11 cellular contexts compared by ENCODE assay signal in the genomic region with DNA sequence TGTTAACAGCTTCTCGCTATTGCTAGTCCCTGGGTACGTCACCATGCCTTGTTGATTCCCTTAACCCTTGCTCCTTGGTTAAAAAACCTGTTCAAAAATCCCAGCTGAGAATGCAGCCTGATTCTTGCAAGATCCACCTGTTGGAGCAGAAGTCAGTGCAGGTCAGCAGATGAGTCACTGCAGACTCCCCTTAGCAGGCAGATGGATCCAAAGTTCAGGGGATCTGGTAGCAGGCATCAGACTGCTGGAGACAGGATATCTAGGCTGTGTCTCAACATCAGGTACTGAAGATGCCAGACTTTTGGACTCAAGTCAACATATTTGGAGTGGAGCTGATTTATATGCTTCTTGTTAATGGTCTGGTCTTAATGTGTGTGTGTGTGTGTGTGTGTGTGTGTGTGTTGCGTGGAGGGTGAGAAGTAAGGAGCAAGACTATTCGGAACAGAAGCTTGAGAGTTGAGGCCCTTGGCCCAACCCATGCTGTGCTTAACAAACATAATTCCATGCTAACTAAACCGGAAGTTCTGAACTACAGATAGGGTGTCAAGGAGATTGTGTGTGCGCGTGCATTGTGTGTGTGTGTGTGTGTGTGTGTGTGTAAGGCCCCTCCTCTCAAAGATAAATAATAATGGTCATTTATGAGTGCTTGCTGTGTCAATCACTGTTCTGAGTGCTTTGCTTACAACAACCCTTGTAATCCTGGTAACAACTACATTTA. TPM values are rescaled to one million over a fixed set of nuclear protein-coding genes. Genes with fewer than 3 reads are reported as not detected.
DNase-seq lines count a peak whose midpoint lies in the region; ATAC-seq, FAIRE-seq and TF ChIP-seq lines count a peak whose summit lies in the region.
"Had no signal": no experiment of that assay in that cellular context is flagged by ENCODE, and none has a peak within 500 bp of the region (broad histone marks: within the 10 kb centered on the region; RNA-seq: fewer than 3 reads in every experiment).

No MANE protein-coding gene starts in this region.

- peaks cover 35% of the 10 kb centered on the region for H3K4me1 Mint-ChIP-seq in Calu3 (ENCODE audit: low read depth, unreplicated experiment)
- peaks cover 16% of the 10 kb centered on the region for H3K4me1 Mint-ChIP-seq in activated naive CD8-positive, alpha-beta T cell treated with anti-CD3 and anti-CD28 coated beads, Interleukin-2, amount 10 ng/mL, durations not matched to agents 7 days and 5 days

- no peak for ATAC-seq in activated naive CD8-positive, alpha-beta T cell treated with anti-CD3 and anti-CD28 coated beads, Interleukin-2, amount 10 ng/mL, durations not matched to agents 7 days and 5 days (ENCODE audit: low read depth)

- CTCF ChIA-PET in Calu3 (lab: Charles Lee), result no interaction called here

- DNase-seq in Calu3, result no peak
- no peak for DNase-seq in HTR-8/SVneo (ENCODE audit: insufficient read length, low spot score)
- no peak for DNase-seq in activated naive CD8-positive, alpha-beta T cell treated with anti-CD3 and anti-CD28 coated beads, Interleukin-2, amount 10 ng/mL, durations not matched to agents 7 days and 5 days
- peak; percentile 47 for DNase-seq in myocyte (ENCODE audit: low read depth)
- no peak for DNase-seq in NCI-H187 treated with DMSO at 0.1 percent for 48 hours (lab: John Stamatoyannopoulos, UW)
- no peak for DNase-seq in D341Med (ENCODE audit: low spot score)
- DNase-seq in dorsolateral prefrontal cortex, result no peak
- DNase-seq: effector memory CD4-positive, alpha-beta T cell; MG63; right lobe of liver; Right ventricle myocardium superior had no signal

- no peaks in the 10 kb centered on the region for H3K27me3 Mint-ChIP-seq in Calu3 (ENCODE audit: unreplicated experiment)
- peaks cover 22% of the 10 kb centered on the region for H3K27me3 Mint-ChIP-seq in activated naive CD8-positive, alpha-beta T cell treated with anti-CD3 and anti-CD28 coated beads, Interleukin-2, amount 10 ng/mL, durations not matched to agents 7 days and 5 days

- peaks cover 26% of the 10 kb centered on the region for H3K36me3 Mint-ChIP-seq in Calu3 (ENCODE audit: insufficient read depth, unreplicated experiment)
- H3K36me3 Mint-ChIP-seq in activated naive CD8-positive, alpha-beta T cell treated with anti-CD3 and anti-CD28 coated beads, Interleukin-2, amount 10 ng/mL, durations not matched to agents 7 days and 5 days, result peaks cover 2% of the 10 kb centered on the region

- H3K4me3 Mint-ChIP-seq in Calu3 (ENCODE audit: low read depth, unreplicated experiment), result peak overlapping the region; percentile 93
- peak overlapping the region; percentile 84 for H3K4me3 Mint-ChIP-seq in activated naive CD8-positive, alpha-beta T cell treated with anti-CD3 and anti-CD28 coated beads, Interleukin-2, amount 10 ng/mL, durations not matched to agents 7 days and 5 days

- BruUV-seq in Calu3 (replicated peaks; lab: Mats Ljungman, UMichigan), result no TSS peak

- peaks cover 0 to 5% (median 0%) of the 10 kb centered on the region in 45 donors for H3K27me3 ChIP-seq in dorsolateral prefrontal cortex
- H3K27me3 ChIP-seq: MG63, right lobe of liver had no signal

- TF ChIP-seq CTCF in Calu3 (IDR thresholded peaks at IDR 0.05; ENCODE audit: unreplicated experiment) (no peak), dorsolateral prefrontal cortex (IDR thresholded peaks at IDR 0.05 in 54 of 56, conservative IDR thresholded peaks at IDR 0.05 in 2 of 56; ENCODE audit: low read depth in 1 of 56, partially characterized antibody in 56 of 56) (no peak)

- H3K4me3 ChIP-seq in dorsolateral prefrontal cortex, result peak overlapping the region in 1 of 59 donors; percentile 50

- no peaks in the 10 kb centered on the region for H3K9me3 Mint-ChIP-seq in Calu3 (ENCODE audit: low read depth, unreplicated experiment)
- no peaks in the 10 kb centered on the region for H3K9me3 Mint-ChIP-seq in activated naive CD8-positive, alpha-beta T cell treated with anti-CD3 and anti-CD28 coated beads, Interleukin-2, amount 10 ng/mL, durations not matched to agents 7 days and 5 days

- peak; percentile 33 for FAIRE-seq in HTR-8/SVneo (lab: Jason Lieb, UNC)

- no peak overlapping the region for H3K27ac Mint-ChIP-seq in Calu3 (ENCODE audit: unreplicated experiment)
- H3K27ac Mint-ChIP-seq in activated naive CD8-positive, alpha-beta T cell treated with anti-CD3 and anti-CD28 coated beads, Interleukin-2, amount 10 ng/mL, durations not matched to agents 7 days and 5 days, result peak overlapping the region; percentile 13

- H3K27ac ChIP-seq in dorsolateral prefrontal cortex, result no peak overlapping the region
- H3K27ac ChIP-seq: right lobe of liver had no signal

- POLR2A ChIA-PET in activated naive CD8-positive, alpha-beta T cell treated with anti-CD3 and anti-CD28 coated beads, Interleukin-2, amount 10 ng/mL, durations not matched to agents 7 days and 5 days (lab: Charles Lee), result no interaction called here

- intact Hi-C loops in Calu3 (cut with micrococcal nuclease; ENCODE audit: unreplicated experiment), result no loop called here
- intact Hi-C loops in dorsolateral prefrontal cortex (cut with DNase I), result no loop called here

RNA-seq across cellular contexts. Expression of a gene that starts 1.1 kb away (rescaled TPM):
- 28.2 and 29.8 TPM in 2 replicates for total RNA-seq in Calu3 (2022)
- total RNA-seq in activated naive CD8-positive, alpha-beta T cell treated with anti-CD3 and anti-CD28 coated beads, Interleukin-2, amount 10 ng/mL, durations not matched to agents 7 days and 5 days, result 1 to 10 TPM; 2.1 to 3.1 TPM
- total RNA-seq in myocyte, result 11.8 and 18.6 TPM in 2 replicates
- 2.5 TPM for polyA plus RNA-seq in myocyte (2012)
- 1 to 10 TPM in 89 of 120 experiments, under 1 TPM in 31; 0.30 to 4.1 (median 1.5) TPM for total RNA-seq in dorsolateral prefrontal cortex

RNA-seq across cellular contexts. Expression of a gene that starts 47.9 kb away (rescaled TPM):
- not detected in 2 replicates for total RNA-seq in Calu3 (2022)
- total RNA-seq in activated naive CD8-positive, alpha-beta T cell treated with anti-CD3 and anti-CD28 coated beads, Interleukin-2, amount 10 ng/mL, durations not matched to agents 7 days and 5 days, result 10 to 100 TPM; 11.8 to 14.6 TPM
- total RNA-seq in myocyte, result not detected in 2 replicates
- 0.37 TPM for polyA plus RNA-seq in myocyte (2012)
- under 1 TPM in 2 of 120 experiments, not detected in 118; 0.14 to 0.17 TPM for total RNA-seq in dorsolateral prefrontal cortex
- total RNA-seq: Right ventricle myocardium superior had no signal

RNA-seq across cellular contexts. Expression of a gene that starts 50.6 kb away (rescaled TPM):
- total RNA-seq in Calu3 (2022) (not detected in 2 replicates), myocyte (not detected in 2 replicates), dorsolateral prefrontal cortex (1 to 10 TPM in 4 of 120 experiments, under 1 TPM in 60, not detected in 56; 0.18 to 2.5 (median 0.37) TPM)
- not detected for total RNA-seq in activated naive CD8-positive, alpha-beta T cell treated with anti-CD3 and anti-CD28 coated beads, Interleukin-2, amount 10 ng/mL, durations not matched to agents 7 days and 5 days
- 0.06 TPM for polyA plus RNA-seq in myocyte (2012)
- total RNA-seq: right lobe of liver, Right ventricle myocardium superior had no signal

Comparison
In these comparisons a context has a peak if more than half of its experiments do, and no peak if none do; other contexts are left out.
1. RNA of a gene that starts 47.9 kb away (total RNA-seq): 11.8 to 14.6 TPM in activated naive CD8-positive, alpha-beta T cell treated with anti-CD3 and anti-CD28 coated beads, Interleukin-2, amount 10 ng/mL, durations not matched to agents 7 days and 5 days; not detected in Calu3, not detected in myocyte and 0.14 to 0.17 TPM in dorsolateral prefrontal cortex; every median in the first group is over 4 times any median in the second.